Comparison of ENCODE assay signal across 1 cellular context in the genomic region with DNA sequence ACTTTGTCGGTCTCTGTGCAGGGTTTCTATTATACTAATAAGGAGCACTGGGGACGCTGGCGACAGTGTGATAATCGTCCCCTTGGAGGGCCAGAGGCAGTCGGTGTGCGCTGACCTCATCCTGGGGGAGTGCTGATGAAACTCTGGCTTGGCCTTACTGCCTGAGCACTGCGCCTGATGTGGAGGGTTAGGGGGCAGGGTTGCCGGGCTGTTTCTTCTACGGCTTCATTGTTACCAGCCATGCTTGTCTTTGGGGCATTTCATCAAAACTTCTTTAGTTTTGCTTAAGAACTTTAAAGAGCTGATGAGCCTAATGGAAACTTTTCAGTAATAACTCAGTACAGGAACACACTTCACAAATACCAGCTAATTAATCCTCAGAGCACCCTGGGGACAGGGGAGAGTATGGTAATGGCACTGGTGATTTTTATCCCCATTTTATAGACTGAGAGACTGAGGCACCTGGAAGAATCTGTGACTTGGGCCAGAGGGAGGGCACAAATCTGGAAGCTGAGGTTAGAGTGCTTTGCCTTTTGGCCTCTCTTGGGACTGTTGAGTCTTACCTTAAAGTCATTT.
A peak's percentile ranks its signal among the peaks of the same experiment; 100 is the strongest.
TF ChIP-seq lines count a peak whose summit lies in the region.

No MANE protein-coding gene starts in this region.

TF ChIP-seq in K562, 482 proteins besides CTCF, POLR2A, EP300 and RAD21 (continued from another document and continues in another):
- TF ChIP-seq, protein P1, sequence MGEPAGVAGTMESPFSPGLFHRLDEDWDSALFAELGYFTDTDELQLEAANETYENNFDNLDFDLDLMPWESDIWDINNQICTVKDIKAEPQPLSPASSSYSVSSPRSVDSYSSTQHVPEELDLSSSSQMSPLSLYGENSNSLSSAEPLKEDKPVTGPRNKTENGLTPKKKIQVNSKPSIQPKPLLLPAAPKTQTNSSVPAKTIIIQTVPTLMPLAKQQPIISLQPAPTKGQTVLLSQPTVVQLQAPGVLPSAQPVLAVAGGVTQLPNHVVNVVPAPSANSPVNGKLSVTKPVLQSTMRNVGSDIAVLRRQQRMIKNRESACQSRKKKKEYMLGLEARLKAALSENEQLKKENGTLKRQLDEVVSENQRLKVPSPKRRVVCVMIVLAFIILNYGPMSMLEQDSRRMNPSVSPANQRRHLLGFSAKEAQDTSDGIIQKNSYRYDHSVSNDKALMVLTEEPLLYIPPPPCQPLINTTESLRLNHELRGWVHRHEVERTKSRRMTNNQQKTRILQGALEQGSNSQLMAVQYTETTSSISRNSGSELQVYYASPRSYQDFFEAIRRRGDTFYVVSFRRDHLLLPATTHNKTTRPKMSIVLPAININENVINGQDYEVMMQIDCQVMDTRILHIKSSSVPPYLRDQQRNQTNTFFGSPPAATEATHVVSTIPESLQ (CRISPR knock-in tag; IDR thresholded peaks at IDR 0.05): no peak
- TF ChIP-seq MYBL2 (IDR thresholded peaks at IDR 0.05; ENCODE audit: low read depth) (no peak), MYBL2 (CRISPR knock-in tag; IDR thresholded peaks at IDR 0.05; ENCODE audit: borderline replicate concordance) (no peak), TAF1 (IDR thresholded peaks at IDR 0.05; ENCODE audit: control insufficient read depth, extremely low read depth, insufficient read depth, low read length, severe bottlenecking) (no peak), ATF7 (IDR thresholded peaks at IDR 0.05) (peak; percentile 97), SMARCE1 (IDR thresholded peaks at IDR 0.05) (peak; percentile 53; the same call in 1 of the 2 replicates), PHTF2 (CRISPR knock-in tag; IDR thresholded peaks at IDR 0.05) (no peak), THRAP3 (IDR thresholded peaks at IDR 0.05; ENCODE audit: borderline replicate concordance) (no peak), POLR3G (IDR thresholded peaks at IDR 0.05; ENCODE audit: extremely low read depth, insufficient read length, insufficient replicate concordance) (no peak), RBFOX2 (IDR thresholded peaks at IDR 0.05; ENCODE audit: low read depth, low read length) (peak; percentile 65), KLF6 (CRISPR knock-in tag; IDR thresholded peaks at IDR 0.05; ENCODE audit: borderline replicate concordance) (no peak), TSC22D4 (tag; IDR thresholded peaks at IDR 0.05) (no peak), MBD2 (IDR thresholded peaks at IDR 0.05; ENCODE audit: borderline replicate concordance, low read depth) (no peak), SNIP1 (IDR thresholded peaks at IDR 0.05; ENCODE audit: low read depth) (no peak), KDM1A (IDR thresholded peaks at IDR 0.05) (peak; percentile 80 to 87), SUPT5H (IDR thresholded peaks at IDR 0.05) (no peak), NEUROD1 (IDR thresholded peaks at IDR 0.05; ENCODE audit: borderline replicate concordance, low read depth, low read length, partially characterized antibody) (peak; percentile 77), HDGF (IDR thresholded peaks at IDR 0.05) (no peak), RUNX1 (IDR thresholded peaks at IDR 0.05; ENCODE audit: low read depth) (no peak), CCNT2 (IDR thresholded peaks at IDR 0.05; ENCODE audit: borderline replicate concordance, extremely low read depth, insufficient read length, low read depth, low read length) (no peak), SIRT6 (IDR thresholded peaks at IDR 0.05; ENCODE audit: low read depth, low read length) (no peak), RFX1 (IDR thresholded peaks at IDR 0.05) (0 out of 2 replicates have a peak, but pooled peaks have one; percentile 5), IRF2 (CRISPR knock-in tag; IDR thresholded peaks at IDR 0.05) (no peak), SMARCA4 (IDR thresholded peaks at IDR 0.05) (peak; percentile 68), ZSCAN29 (IDR thresholded peaks at IDR 0.05) (no peak), ZNF134 (CRISPR knock-in tag; conservative IDR thresholded peaks at IDR 0.05) (0 out of 2 replicates have a peak, but pooled peaks have one; percentile 47), NCOR1 (IDR thresholded peaks at IDR 0.05) (no peak), STAT5B (CRISPR knock-in tag; IDR thresholded peaks at IDR 0.05) (no peak), PTRF (tag; IDR thresholded peaks at IDR 0.05) (no peak), NCOA1 (IDR thresholded peaks at IDR 0.05; ENCODE audit: low read depth) (no peak), ZNF23 (CRISPR knock-in tag; IDR thresholded peaks at IDR 0.05) (no peak), JUND (IDR thresholded peaks at IDR 0.05; ENCODE audit: borderline replicate concordance, low read depth, low read length) (peak; percentile 97), JUND (tag; IDR thresholded peaks at IDR 0.05; ENCODE audit: borderline replicate concordance, low read depth, low read length) (peak; percentile 94; the same call in 2 of the 3 replicates), SPI1 (IDR thresholded peaks at IDR 0.05; ENCODE audit: borderline replicate concordance, low read depth, low read length) (no peak), RNF2 (IDR thresholded peaks at IDR 0.05) (0 out of 2 replicates have a peak, but pooled peaks have one; percentile 60), PYGO2 (tag; IDR thresholded peaks at IDR 0.05) (no peak)
- TF ChIP-seq, protein P2, sequence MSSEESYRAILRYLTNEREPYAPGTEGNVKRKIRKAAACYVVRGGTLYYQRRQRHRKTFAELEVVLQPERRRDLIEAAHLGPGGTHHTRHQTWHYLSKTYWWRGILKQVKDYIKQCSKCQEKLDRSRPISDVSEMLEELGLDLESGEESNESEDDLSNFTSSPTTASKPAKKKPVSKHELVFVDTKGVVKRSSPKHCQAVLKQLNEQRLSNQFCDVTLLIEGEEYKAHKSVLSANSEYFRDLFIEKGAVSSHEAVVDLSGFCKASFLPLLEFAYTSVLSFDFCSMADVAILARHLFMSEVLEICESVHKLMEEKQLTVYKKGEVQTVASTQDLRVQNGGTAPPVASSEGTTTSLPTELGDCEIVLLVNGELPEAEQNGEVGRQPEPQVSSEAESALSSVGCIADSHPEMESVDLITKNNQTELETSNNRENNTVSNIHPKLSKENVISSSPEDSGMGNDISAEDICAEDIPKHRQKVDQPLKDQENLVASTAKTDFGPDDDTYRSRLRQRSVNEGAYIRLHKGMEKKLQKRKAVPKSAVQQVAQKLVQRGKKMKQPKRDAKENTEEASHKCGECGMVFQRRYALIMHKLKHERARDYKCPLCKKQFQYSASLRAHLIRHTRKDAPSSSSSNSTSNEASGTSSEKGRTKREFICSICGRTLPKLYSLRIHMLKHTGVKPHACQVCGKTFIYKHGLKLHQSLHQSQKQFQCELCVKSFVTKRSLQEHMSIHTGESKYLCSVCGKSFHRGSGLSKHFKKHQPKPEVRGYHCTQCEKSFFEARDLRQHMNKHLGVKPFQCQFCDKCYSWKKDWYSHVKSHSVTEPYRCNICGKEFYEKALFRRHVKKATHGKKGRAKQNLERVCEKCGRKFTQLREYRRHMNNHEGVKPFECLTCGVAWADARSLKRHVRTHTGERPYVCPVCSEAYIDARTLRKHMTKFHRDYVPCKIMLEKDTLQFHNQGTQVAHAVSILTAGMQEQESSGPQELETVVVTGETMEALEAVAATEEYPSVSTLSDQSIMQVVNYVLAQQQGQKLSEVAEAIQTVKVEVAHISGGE (CRISPR knock-in tag; IDR thresholded peaks at IDR 0.05): no peak
- TF ChIP-seq, protein P3, sequence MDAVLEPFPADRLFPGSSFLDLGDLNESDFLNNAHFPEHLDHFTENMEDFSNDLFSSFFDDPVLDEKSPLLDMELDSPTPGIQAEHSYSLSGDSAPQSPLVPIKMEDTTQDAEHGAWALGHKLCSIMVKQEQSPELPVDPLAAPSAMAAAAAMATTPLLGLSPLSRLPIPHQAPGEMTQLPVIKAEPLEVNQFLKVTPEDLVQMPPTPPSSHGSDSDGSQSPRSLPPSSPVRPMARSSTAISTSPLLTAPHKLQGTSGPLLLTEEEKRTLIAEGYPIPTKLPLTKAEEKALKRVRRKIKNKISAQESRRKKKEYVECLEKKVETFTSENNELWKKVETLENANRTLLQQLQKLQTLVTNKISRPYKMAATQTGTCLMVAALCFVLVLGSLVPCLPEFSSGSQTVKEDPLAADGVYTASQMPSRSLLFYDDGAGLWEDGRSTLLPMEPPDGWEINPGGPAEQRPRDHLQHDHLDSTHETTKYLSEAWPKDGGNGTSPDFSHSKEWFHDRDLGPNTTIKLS (IDR thresholded peaks at IDR 0.05; ENCODE audit: borderline replicate concordance, low read depth): no peak
- TF ChIP-seq, protein P4, sequence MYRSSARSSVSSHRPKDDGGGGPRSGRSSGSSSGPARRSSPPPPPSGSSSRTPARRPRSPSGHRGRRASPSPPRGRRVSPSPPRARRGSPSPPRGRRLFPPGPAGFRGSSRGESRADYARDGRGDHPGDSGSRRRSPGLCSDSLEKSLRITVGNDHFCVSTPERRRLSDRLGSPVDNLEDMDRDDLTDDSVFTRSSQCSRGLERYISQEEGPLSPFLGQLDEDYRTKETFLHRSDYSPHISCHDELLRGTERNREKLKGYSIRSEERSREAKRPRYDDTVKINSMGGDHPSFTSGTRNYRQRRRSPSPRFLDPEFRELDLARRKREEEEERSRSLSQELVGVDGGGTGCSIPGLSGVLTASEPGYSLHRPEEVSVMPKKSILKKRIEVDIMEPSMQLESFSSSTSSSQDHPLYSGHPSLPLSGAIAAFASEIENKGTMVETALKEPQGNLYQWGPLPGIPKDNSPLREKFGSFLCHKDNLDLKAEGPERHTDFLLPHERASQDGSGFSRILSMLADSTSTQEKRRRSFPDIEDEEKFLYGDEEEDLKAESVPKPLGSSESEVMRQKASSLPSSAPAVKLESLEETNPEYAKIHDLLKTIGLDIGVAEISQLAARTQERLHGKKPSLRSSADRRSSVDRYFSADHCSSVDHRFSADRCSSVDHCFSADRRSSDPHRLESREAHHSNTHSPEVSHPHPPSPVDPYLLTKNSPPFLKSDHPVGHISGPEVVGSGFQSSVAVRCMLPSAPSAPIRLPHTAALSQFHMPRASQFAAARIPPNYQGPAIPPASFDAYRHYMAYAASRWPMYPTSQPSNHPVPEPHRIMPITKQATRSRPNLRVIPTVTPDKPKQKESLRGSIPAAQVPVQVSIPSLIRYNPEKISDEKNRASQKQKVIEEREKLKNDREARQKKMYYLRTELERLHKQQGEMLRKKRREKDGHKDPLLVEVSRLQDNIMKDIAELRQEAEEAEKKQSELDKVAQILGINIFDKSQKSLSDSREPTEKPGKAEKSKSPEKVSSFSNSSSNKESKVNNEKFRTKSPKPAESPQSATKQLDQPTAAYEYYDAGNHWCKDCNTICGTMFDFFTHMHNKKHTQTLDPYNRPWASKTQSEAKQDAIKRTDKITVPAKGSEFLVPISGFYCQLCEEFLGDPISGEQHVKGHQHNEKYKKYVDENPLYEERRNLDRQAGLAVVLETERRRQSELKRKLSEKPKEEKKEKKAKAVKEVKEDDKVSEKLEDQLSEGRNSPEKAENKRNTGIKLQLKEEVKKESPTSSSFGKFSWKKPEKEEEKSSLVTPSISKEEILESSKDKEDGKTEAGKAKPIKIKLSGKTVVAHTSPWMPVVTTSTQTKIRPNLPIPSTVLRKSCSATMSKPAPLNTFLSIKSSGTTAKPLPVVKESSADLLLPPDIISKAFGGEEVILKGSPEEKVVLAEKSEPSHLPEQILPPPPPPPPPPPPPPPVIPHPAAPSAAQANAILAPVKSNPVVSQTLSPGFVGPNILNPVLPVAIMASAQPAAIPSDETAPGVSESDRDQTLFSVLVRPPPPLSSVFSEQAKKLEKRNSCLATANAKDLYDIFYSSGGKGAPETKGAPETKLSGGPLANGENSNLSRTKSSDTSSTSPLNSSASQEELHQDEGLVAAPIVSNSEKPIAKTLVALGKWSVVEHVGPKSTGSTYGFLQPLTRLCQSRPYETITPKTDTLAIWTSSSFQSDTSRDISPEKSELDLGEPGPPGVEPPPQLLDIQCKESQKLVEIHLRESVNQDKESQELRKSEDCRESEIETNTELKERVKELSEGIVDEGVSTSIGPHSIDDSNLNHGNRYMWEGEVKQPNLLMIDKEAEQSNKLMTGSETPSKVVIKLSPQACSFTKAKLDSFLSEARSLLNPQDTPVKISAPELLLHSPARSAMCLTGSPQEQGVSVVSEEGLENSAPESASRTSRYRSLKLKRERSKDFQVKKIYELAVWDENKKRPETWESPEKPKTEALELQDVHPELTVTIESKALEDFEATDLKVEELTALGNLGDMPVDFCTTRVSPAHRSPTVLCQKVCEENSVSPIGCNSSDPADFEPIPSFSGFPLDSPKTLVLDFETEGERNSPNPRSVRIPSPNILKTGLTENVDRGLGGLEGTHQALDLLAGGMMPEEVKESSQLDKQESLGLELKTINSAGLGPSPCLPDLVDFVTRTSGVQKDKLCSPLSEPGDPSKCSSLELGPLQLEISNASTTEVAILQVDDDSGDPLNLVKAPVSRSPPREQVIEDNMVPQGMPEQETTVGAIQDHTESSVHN (IDR thresholded peaks at IDR 0.05; ENCODE audit: borderline replicate concordance in 1 of 2, low read depth in 1 of 2): peak in 1 of 2 experiments; percentile 64; a peak in 1 of 4 replicates
- TF ChIP-seq, protein P5, sequence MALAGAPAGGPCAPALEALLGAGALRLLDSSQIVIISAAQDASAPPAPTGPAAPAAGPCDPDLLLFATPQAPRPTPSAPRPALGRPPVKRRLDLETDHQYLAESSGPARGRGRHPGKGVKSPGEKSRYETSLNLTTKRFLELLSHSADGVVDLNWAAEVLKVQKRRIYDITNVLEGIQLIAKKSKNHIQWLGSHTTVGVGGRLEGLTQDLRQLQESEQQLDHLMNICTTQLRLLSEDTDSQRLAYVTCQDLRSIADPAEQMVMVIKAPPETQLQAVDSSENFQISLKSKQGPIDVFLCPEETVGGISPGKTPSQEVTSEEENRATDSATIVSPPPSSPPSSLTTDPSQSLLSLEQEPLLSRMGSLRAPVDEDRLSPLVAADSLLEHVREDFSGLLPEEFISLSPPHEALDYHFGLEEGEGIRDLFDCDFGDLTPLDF (CRISPR knock-in tag; IDR thresholded peaks at IDR 0.05): no peak
- TF ChIP-seq, protein P6, sequence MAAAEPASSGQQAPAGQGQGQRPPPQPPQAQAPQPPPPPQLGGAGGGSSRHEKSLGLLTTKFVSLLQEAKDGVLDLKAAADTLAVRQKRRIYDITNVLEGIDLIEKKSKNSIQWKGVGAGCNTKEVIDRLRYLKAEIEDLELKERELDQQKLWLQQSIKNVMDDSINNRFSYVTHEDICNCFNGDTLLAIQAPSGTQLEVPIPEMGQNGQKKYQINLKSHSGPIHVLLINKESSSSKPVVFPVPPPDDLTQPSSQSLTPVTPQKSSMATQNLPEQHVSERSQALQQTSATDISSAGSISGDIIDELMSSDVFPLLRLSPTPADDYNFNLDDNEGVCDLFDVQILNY (CRISPR knock-in tag; IDR thresholded peaks at IDR 0.05): no peak
- TF ChIP-seq, protein P7, sequence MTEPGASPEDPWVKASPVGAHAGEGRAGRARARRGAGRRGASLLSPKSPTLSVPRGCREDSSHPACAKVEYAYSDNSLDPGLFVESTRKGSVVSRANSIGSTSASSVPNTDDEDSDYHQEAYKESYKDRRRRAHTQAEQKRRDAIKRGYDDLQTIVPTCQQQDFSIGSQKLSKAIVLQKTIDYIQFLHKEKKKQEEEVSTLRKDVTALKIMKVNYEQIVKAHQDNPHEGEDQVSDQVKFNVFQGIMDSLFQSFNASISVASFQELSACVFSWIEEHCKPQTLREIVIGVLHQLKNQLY (CRISPR knock-in tag; conservative IDR thresholded peaks at IDR 0.05): no peak
- TF ChIP-seq, protein P8, sequence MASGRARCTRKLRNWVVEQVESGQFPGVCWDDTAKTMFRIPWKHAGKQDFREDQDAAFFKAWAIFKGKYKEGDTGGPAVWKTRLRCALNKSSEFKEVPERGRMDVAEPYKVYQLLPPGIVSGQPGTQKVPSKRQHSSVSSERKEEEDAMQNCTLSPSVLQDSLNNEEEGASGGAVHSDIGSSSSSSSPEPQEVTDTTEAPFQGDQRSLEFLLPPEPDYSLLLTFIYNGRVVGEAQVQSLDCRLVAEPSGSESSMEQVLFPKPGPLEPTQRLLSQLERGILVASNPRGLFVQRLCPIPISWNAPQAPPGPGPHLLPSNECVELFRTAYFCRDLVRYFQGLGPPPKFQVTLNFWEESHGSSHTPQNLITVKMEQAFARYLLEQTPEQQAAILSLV (tag; IDR thresholded peaks at IDR 0.05): 0 out of 2 replicates have a peak, but pooled peaks have one; percentile 27
- TF ChIP-seq, protein P9, sequence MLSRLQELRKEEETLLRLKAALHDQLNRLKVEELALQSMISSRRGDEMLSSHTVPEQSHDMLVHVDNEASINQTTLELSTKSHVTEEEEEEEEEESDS (CRISPR knock-in tag; IDR thresholded peaks at IDR 0.05): no peak
